ENCODE assay signal across 1 cellular context in genomic region chr17:74244543-74244942, GRCh38.
TF ChIP-seq lines count a peak whose summit lies in the region.

No MANE protein-coding gene starts in this region.

TF ChIP-seq in HCT116, 20 proteins besides CTCF, POLR2A, EP300 and RAD21:
- TF ChIP-seq, protein P1, sequence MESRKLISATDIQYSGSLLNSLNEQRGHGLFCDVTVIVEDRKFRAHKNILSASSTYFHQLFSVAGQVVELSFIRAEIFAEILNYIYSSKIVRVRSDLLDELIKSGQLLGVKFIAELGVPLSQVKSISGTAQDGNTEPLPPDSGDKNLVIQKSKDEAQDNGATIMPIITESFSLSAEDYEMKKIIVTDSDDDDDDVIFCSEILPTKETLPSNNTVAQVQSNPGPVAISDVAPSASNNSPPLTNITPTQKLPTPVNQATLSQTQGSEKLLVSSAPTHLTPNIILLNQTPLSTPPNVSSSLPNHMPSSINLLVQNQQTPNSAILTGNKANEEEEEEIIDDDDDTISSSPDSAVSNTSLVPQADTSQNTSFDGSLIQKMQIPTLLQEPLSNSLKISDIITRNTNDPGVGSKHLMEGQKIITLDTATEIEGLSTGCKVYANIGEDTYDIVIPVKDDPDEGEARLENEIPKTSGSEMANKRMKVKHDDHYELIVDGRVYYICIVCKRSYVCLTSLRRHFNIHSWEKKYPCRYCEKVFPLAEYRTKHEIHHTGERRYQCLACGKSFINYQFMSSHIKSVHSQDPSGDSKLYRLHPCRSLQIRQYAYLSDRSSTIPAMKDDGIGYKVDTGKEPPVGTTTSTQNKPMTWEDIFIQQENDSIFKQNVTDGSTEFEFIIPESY (IDR thresholded peaks at IDR 0.05; ENCODE audit: extremely low read depth, insufficient replicate concordance, low read length) = no peak
- TF ChIP-seq EGR1 (IDR thresholded peaks at IDR 0.05; ENCODE audit: low read depth) (no peak), ELF1 (IDR thresholded peaks at IDR 0.05; ENCODE audit: borderline replicate concordance, low read depth) (no peak), EZH2phosphoT487 (IDR thresholded peaks at IDR 0.05; ENCODE audit: borderline replicate concordance) (no peak), FOSL1 (IDR thresholded peaks at IDR 0.05; ENCODE audit: low read depth) (no peak), SP1 (IDR thresholded peaks at IDR 0.05; ENCODE audit: low read depth) (no peak), YY1 (IDR thresholded peaks at IDR 0.05; ENCODE audit: extremely low read depth, insufficient replicate concordance, low read depth, low read length) (no peak)
